ENCODE assay signal across 20 cellular contexts in the genomic region with DNA sequence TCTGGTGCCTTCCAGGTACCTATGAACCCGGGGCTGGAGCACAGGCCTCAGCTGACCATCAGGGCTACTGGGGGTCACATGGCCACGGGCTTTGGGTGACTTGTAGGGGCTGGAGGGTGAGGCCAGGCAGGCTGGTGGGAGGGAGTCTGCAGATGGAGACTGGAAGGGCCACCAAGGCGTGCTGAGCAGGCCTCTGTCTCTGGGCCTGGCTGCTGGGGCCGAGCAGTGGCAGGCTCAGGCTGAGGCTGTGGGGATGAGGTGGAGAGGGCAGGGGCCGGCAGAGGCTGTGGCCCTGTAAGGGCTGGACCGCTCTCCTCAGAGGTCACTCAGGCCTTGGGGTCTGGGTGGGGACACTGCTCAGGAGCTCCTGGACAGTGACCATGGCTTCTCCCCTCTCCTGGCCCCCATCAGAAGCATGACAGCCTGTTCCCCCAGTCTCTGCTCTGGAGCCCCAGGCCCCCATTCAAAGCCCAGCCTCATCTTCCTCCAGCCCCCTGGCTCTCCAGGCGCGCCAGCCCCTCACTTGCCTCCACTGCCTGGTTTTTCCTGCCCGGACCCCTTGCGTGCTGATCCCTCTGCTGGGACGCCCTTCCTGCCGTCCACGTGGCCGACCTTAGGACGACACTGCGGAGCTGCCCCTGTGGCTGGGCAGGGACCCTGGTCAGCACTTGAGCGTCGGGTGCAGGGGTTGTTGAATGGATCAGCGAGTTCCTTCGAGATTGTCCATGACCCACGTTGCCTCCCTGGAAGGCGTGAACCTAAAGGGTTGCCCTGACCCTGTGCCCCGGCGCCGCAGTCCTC. TPM values are rescaled to one million over a fixed set of nuclear protein-coding genes. Genes with fewer than 3 reads are reported as not detected.
A peak's percentile ranks its signal among the peaks of the same experiment; 100 is the strongest.
DNase-seq lines count a peak whose midpoint lies in the region; TF ChIP-seq lines count a peak whose summit lies in the region.
"Had no signal": no experiment of that assay in that cellular context is flagged by ENCODE, and none has a peak within 500 bp of the region (broad histone marks: within the 10 kb centered on the region; RNA-seq: fewer than 3 reads in every experiment).

No MANE protein-coding gene starts in this region.

- CTCF ChIA-PET in Caco-2 (lab: Charles Lee), result no interaction called here

- no peak overlapping the region for H3K4ac ChIP-seq in neuronal stem cell (ENCODE audit: low read length)

- no peak overlapping the region for H4K91ac ChIP-seq in neuronal stem cell (ENCODE audit: low read depth, low read length, poor library complexity)

- H3K4me2 ChIP-seq in neuronal stem cell (ENCODE audit: insufficient read depth, low read length, poor library complexity, severe bottlenecking), result no peak overlapping the region

- H3K9ac ChIP-seq in endodermal cell (ENCODE audit: extremely low read depth, low read length, poor library complexity, severe bottlenecking) (no peak overlapping the region), neuronal stem cell (ENCODE audit: low read depth, low read length, poor library complexity) (peak overlapping the region; percentile 60)

- H3K4me3 ChIP-seq in H7 (ENCODE audit: insufficient read depth, low read depth, low read length) (no peak overlapping the region), endodermal cell (ENCODE audit: low read length) (no peak overlapping the region), neuronal stem cell (ENCODE audit: low read length in 2 of 2) (peak overlapping the region in 1 of 2 donors; percentile 35), Caco-2 (ENCODE audit: low read depth, low read length) (no peak overlapping the region), esophagus squamous epithelium (no peak overlapping the region)
- H3K4me3 ChIP-seq: SJCRH30 had no signal

- H2BK15ac ChIP-seq in neuronal stem cell (ENCODE audit: low read length), result peak overlapping the region; percentile 85

- peak overlapping the region; percentile 52 for H3K18ac ChIP-seq in neuronal stem cell (ENCODE audit: low read length)

- TF ChIP-seq CTCF in endodermal cell (conservative IDR thresholded peaks at IDR 0.05) (no peak), Caco-2 (IDR thresholded peaks at IDR 0.05; ENCODE audit: insufficient read depth in 1 of 2, low read depth in 1 of 2, low read length in 1 of 2, severe bottlenecking in 1 of 2, unreplicated experiment in 1 of 2) (no peak), esophagus squamous epithelium (IDR thresholded peaks at IDR 0.05) (no peak)

- peak overlapping the region; percentile 53 for H2AK5ac ChIP-seq in neuronal stem cell (ENCODE audit: low read depth, low read length)

- H3K9me3 Mint-ChIP-seq in endodermal cell (no peaks in the 10 kb centered on the region), Caco-2 (ENCODE audit: unreplicated experiment) (no peaks in the 10 kb centered on the region)
- H3K9me3 Mint-ChIP-seq: CD4-positive, alpha-beta memory T cell; GM23338; HFFc6 had no signal

- H3K4me1 Mint-ChIP-seq in endodermal cell, result no peaks in the 10 kb centered on the region
- H3K4me1 Mint-ChIP-seq in Caco-2 (ENCODE audit: low read depth, unreplicated experiment), result no peaks in the 10 kb centered on the region
- H3K4me1 Mint-ChIP-seq: CD4-positive, alpha-beta memory T cell had no signal

- intact Hi-C loops in Caco-2 (cut with micrococcal nuclease; ENCODE audit: unreplicated experiment), result loop anchor here (5.0 kb wide), 1 partner anchor 139 kb away; no protein-coding TSS in a partner anchor
- intact Hi-C loops in esophagus squamous epithelium (cut with DNase I), result no loop called here

- H3K4me3 Mint-ChIP-seq in endodermal cell, result no peak overlapping the region
- H3K4me3 Mint-ChIP-seq in Caco-2 (ENCODE audit: unreplicated experiment), result no peak overlapping the region
- H3K4me3 Mint-ChIP-seq: CD4-positive, alpha-beta memory T cell; GM23338; HFFc6 had no signal

- H3K27me3 Mint-ChIP-seq in endodermal cell (ENCODE audit: insufficient read depth), result peaks cover 24% of the 10 kb centered on the region
- H3K27me3 Mint-ChIP-seq in Caco-2 (ENCODE audit: insufficient read depth, unreplicated experiment), result peaks cover 3% of the 10 kb centered on the region

- H3K9me3 ChIP-seq in endodermal cell (ENCODE audit: control insufficient read depth, low read length) (no peaks in the 10 kb centered on the region), neuronal stem cell (replicated peaks in 1 of 2; ENCODE audit: control insufficient read depth in 2 of 2, insufficient read depth in 1 of 2, low read depth in 1 of 2, low read length in 2 of 2) (peaks cover 0 to 7% of the 10 kb centered on the region in 2 donors), Caco-2 (no peaks in the 10 kb centered on the region), esophagus squamous epithelium (no peaks in the 10 kb centered on the region)
- H3K9me3 ChIP-seq: SJCRH30 had no signal

- no peak overlapping the region for H2BK12ac ChIP-seq in neuronal stem cell (ENCODE audit: low read length)

- 89 to 93% methylated on average over 20 to 25 of the region's 25 CpGs for WGBS in endodermal cell (ENCODE audit: insufficient coverage in 1 of 2, insufficient read length in 1 of 2), 2 experiments
- no CpG with 5 or more reads among the region's 25 CpGs for WGBS in neuronal stem cell (ENCODE audit: extremely low coverage in 2 of 2, insufficient read length in 2 of 2, insufficient replicate concordance in 1 of 2), 2 donors
- 89 to 92% methylated on average over 9 to 10 of the region's 25 CpGs for WGBS in esophagus squamous epithelium, 2 donors

- no peak for TF ChIP-seq POLR2A in esophagus squamous epithelium (IDR thresholded peaks at IDR 0.05)

- peak overlapping the region; percentile 100 for H3K14ac ChIP-seq in neuronal stem cell (ENCODE audit: low read length)

- H3K79me1 ChIP-seq in neuronal stem cell (ENCODE audit: low read depth, low read length), result peaks cover 2% of the 10 kb centered on the region

- H3K27ac ChIP-seq in endodermal cell (ENCODE audit: low read depth, low read length) (no peak overlapping the region), neuronal stem cell (replicated peaks; ENCODE audit: low read length) (no peak overlapping the region), esophagus squamous epithelium (no peak overlapping the region)
- H3K27ac ChIP-seq: SJCRH30 had no signal

- H3K36me3 ChIP-seq in H7 (replicated peaks; ENCODE audit: control insufficient read depth, insufficient read depth, low read length) (no peaks in the 10 kb centered on the region), endodermal cell (ENCODE audit: control insufficient read depth, insufficient read depth, low read length) (no peaks in the 10 kb centered on the region), neuronal stem cell (replicated peaks in 1 of 2; ENCODE audit: control insufficient read depth in 2 of 2, insufficient read depth in 2 of 2, low read length in 2 of 2) (peaks cover 0 to 17% of the 10 kb centered on the region in 2 donors), Caco-2 (ENCODE audit: control insufficient read depth, insufficient read depth, low read length) (no peaks in the 10 kb centered on the region), esophagus squamous epithelium (no peaks in the 10 kb centered on the region)
- H3K36me3 ChIP-seq: BE2C, SJCRH30 had no signal

- H3K27ac Mint-ChIP-seq in endodermal cell (no peak overlapping the region), Caco-2 (ENCODE audit: unreplicated experiment) (no peak overlapping the region)
- H3K27ac Mint-ChIP-seq: CD4-positive, alpha-beta memory T cell; GM23338; HFFc6 had no signal

- H3K27me3 ChIP-seq in H7 (ENCODE audit: control insufficient read depth, insufficient read depth, low read length), result peaks cover 6% of the 10 kb centered on the region
- peaks cover 13% of the 10 kb centered on the region for H3K27me3 ChIP-seq in endodermal cell (ENCODE audit: control insufficient read depth, insufficient read depth, low read length, poor library complexity, severe bottlenecking)
- H3K27me3 ChIP-seq in neuronal stem cell (ENCODE audit: control insufficient read depth in 3 of 3, insufficient read depth in 3 of 3, low read depth in 1 of 3, low read length in 3 of 3), result peaks cover 0 to 3% (median 0%) of the 10 kb centered on the region in 3 experiments
- no peaks in the 10 kb centered on the region for H3K27me3 ChIP-seq in Caco-2 (replicated peaks; ENCODE audit: control insufficient read depth, insufficient read depth, low read length)
- H3K27me3 ChIP-seq in esophagus squamous epithelium, result peaks cover 0 to 86% (median 2%) of the 10 kb centered on the region in 4 donors

- peak overlapping the region; percentile 73 for H3K23ac ChIP-seq in neuronal stem cell (ENCODE audit: low read depth, low read length, poor library complexity)

- no peak overlapping the region for H4K8ac ChIP-seq in neuronal stem cell (ENCODE audit: low read depth, low read length)

- peak overlapping the region; percentile 13 for H2BK5ac ChIP-seq in neuronal stem cell (ENCODE audit: low read length)

- H3K36me3 Mint-ChIP-seq in endodermal cell (ENCODE audit: low read depth), result peaks cover 4% of the 10 kb centered on the region
- H3K36me3 Mint-ChIP-seq in Caco-2 (ENCODE audit: insufficient read depth, unreplicated experiment), result peaks cover 6% of the 10 kb centered on the region
- H3K36me3 Mint-ChIP-seq: CD4-positive, alpha-beta memory T cell had no signal

- no TSS peak for BruUV-seq in Caco-2 (replicated peaks; lab: Mats Ljungman, UMichigan)

- POLR2A ChIA-PET in Caco-2 (lab: Charles Lee), result no interaction called here

- H2BK120ac ChIP-seq in neuronal stem cell (ENCODE audit: low read depth, low read length), result no peak overlapping the region

- no peaks in the 10 kb centered on the region for H3K4me1 ChIP-seq in endodermal cell (ENCODE audit: control insufficient read depth, insufficient read depth, low read length)
- peaks cover 0 to 2% of the 10 kb centered on the region in 2 donors for H3K4me1 ChIP-seq in neuronal stem cell (ENCODE audit: control insufficient read depth in 2 of 2, insufficient read depth in 1 of 2, low read depth in 1 of 2, low read length in 2 of 2)
- peaks cover 1% of the 10 kb centered on the region; the same call in 1 of the 2 replicates for H3K4me1 ChIP-seq in Caco-2
- peaks cover 0 to 12% (median 0%) of the 10 kb centered on the region in 3 donors for H3K4me1 ChIP-seq in esophagus squamous epithelium
- H3K4me1 ChIP-seq: BE2C, SJCRH30 had no signal

- DNase-seq in 8988T (peak; percentile 13), H7 (peak; percentile 33), endodermal cell (peak; percentile 26), neuronal stem cell (ENCODE audit: low spot score) (no peak), Caco-2 (no peak), esophagus squamous epithelium (lab: John Stamatoyannopoulos, UW) (no peak), occipital lobe (lab: John Stamatoyannopoulos, UW) (no peak)
- DNase-seq: CD4-positive, alpha-beta memory T cell; DND-41; GDM1; HFFc6; Kasumi-1; NCI-H1417; NCI-H2029; NCI-H2171 treated with DMSO at 0.1 percent for 48 hours; NCI-H774; SJCRH30 had no signal

- H2AFZ ChIP-seq in neuronal stem cell (ENCODE audit: low read length), result no peak overlapping the region

RNA-seq across cellular contexts. Expression of a gene that starts 11.1 kb away (rescaled TPM):
- 4.1 and 5.2 TPM in 2 replicates for total RNA-seq in H7 (2014; rRNA removed; shearing (Covaris generic))
- total RNA-seq in endodermal cell (1 to 10 TPM; 5.0 to 6.4 TPM), Caco-2 (2022) (6.2 and 6.6 TPM in 2 replicates), esophagus squamous epithelium (under 1 TPM in 1 of 4 donors, not detected in 3; under 0.01 TPM), occipital lobe (11.4 TPM)
- polyA plus RNA-seq in endodermal cell (2013, experiment 1 of 2), result 13.4 TPM
- polyA plus RNA-seq in endodermal cell (2013, experiment 2 of 2), result 11.1 TPM
- polyA plus RNA-seq in neuronal stem cell (2013, experiment 1 of 2), result 5.1 TPM
- 5.2 TPM for polyA plus RNA-seq in neuronal stem cell (2013, experiment 2 of 2)
- total RNA-seq: CD4-positive, alpha-beta memory T cell had no signal
- polyA plus RNA-seq: AG04450; CD4-positive, alpha-beta memory T cell had no signal

RNA-seq across cellular contexts. Expression of a gene that starts 39.2 kb away (rescaled TPM):
- total RNA-seq in H7 (2014; rRNA removed; shearing (Covaris generic)), result 61.2 and 70.4 TPM in 2 replicates
- total RNA-seq in endodermal cell (10 to 100 TPM; 54.8 to 60.1 TPM), Caco-2 (2022) (47.7 and 53.0 TPM in 2 replicates), esophagus squamous epithelium (10 to 100 TPM; 23.1 to 36.8 (median 25.0) TPM), occipital lobe (19.0 TPM)
- 43.8 TPM for polyA plus RNA-seq in endodermal cell (2013, experiment 1 of 2)
- 43.0 TPM for polyA plus RNA-seq in endodermal cell (2013, experiment 2 of 2)
- 42.9 TPM for polyA plus RNA-seq in neuronal stem cell (2013, experiment 1 of 2)
- polyA plus RNA-seq in neuronal stem cell (2013, experiment 2 of 2), result 44.3 TPM

Comparison
In these comparisons a context has a peak if more than half of its experiments do, and no peak if none do; other contexts are left out.
1. DNase-seq: peak in 8988T (single experiment), H7 (single experiment) and endodermal cell (single experiment); none in neuronal stem cell (single experiment), Caco-2 (0 of 2), esophagus squamous epithelium (single experiment) and occipital lobe (single experiment).